Comparison of ENCODE assay signal across 16 cellular contexts in genomic region chr10:28137907-28138880, GRCh38.
DNase-seq lines count a peak whose midpoint lies in the region; ATAC-seq and TF ChIP-seq lines count a peak whose summit lies in the region.
"Had no signal": no experiment of that assay in that cellular context is flagged by ENCODE, and none has a peak within 500 bp of the region (broad histone marks: within the 10 kb centered on the region; RNA-seq: fewer than 3 reads in every experiment).

No MANE protein-coding gene starts in this region.

- POLR2A ChIA-PET in PC-3 (lab: Charles Lee; ENCODE audit: unreplicated experiment), result no interaction called here

- H3K9me3 ChIP-seq in PC-3 (ENCODE audit: low read length), result no peaks in the 10 kb centered on the region
- peaks cover 7% of the 10 kb centered on the region for H3K9me3 ChIP-seq in skeletal muscle satellite cell (replicated peaks; ENCODE audit: low read length)
- H3K9me3 ChIP-seq: testis had no signal

- H2AFZ ChIP-seq in PC-3 (ENCODE audit: low read length), result no peak overlapping the region

- TSS peak; percentile 71 for BruUV-seq in PC-3 (replicated peaks; lab: Mats Ljungman, UMichigan)

- H3K9ac ChIP-seq in PC-3 (ENCODE audit: low read length) (no peak overlapping the region), skeletal muscle satellite cell (ENCODE audit: low read depth, low read length) (peak overlapping the region; percentile 37)

- no peaks in the 10 kb centered on the region for H3K79me2 ChIP-seq in PC-3 (ENCODE audit: low read length)

- peak; percentile 58 for ATAC-seq in PC-3
- no peak for ATAC-seq in GM19328 (IDR thresholded peaks at IDR 0.05; ENCODE audit: unreplicated experiment)
- ATAC-seq in HG02981 (IDR thresholded peaks at IDR 0.05; ENCODE audit: unreplicated experiment), result no peak
- ATAC-seq: left ventricle myocardium superior; naive thymus-derived CD8-positive, alpha-beta T cell had no signal

- intact Hi-C loops in PC-3 (cut with micrococcal nuclease), result loop anchor here (1.0 to 5.0 kb wide), 4 partner anchors 39 to 396 kb away; no protein-coding TSS in a partner anchor

- H3K4me2 ChIP-seq in PC-3 (ENCODE audit: low read length) (peak overlapping the region; percentile 27; the same call in 1 of the 2 replicates), skeletal muscle satellite cell (ENCODE audit: low read length) (no peak overlapping the region)

- peak overlapping the region; percentile 12; the same call in 1 of the 2 replicates for H3K27ac ChIP-seq in PC-3 (ENCODE audit: low read length)
- H3K27ac ChIP-seq: testis had no signal

- H4K20me1 ChIP-seq in PC-3 (ENCODE audit: low read length), result no peaks in the 10 kb centered on the region

- DNase-seq in ELR (ENCODE audit: low read depth) (peak; percentile 79), PC-3 (peak; percentile 55), fibroblast of gingiva (ENCODE audit: low read depth) (peak; percentile 5), activated gamma-delta T cell (lab: John Stamatoyannopoulos, UW) (no peak)
- DNase-seq: activated naive CD4-positive, alpha-beta T cell treated with anti-CD3 and anti-CD28 coated beads, Interleukin-2, amount 10 ng/mL, durations not matched to agents 7 days and 5 days; CD8-positive, alpha-beta memory T cell; cerebellar nuclear complex; KG1; left ventricle myocardium superior; naive thymus-derived CD8-positive, alpha-beta T cell; NCI-H146; NCI-H510A treated with DMSO at 0.1 percent for 48 hours; testis had no signal

- TF ChIP-seq CTCF in PC-3 (conservative IDR thresholded peaks at IDR 0.05; ENCODE audit: low read depth, low read length), result no peak

- H3K27me3 ChIP-seq in PC-3 (ENCODE audit: low read length), result no peaks in the 10 kb centered on the region
- no peaks in the 10 kb centered on the region for H3K27me3 ChIP-seq in skeletal muscle satellite cell (ENCODE audit: control insufficient read depth, insufficient read depth, low read length)
- H3K27me3 ChIP-seq: testis had no signal

- no peaks in the 10 kb centered on the region for H3K9me2 ChIP-seq in PC-3 (replicated peaks; ENCODE audit: low read length)

- H3K4me3 ChIP-seq in PC-3 (ENCODE audit: low read length), result no peak overlapping the region
- H3K4me3 ChIP-seq in skeletal muscle satellite cell (ENCODE audit: low read length), result no peak overlapping the region
- H3K4me3 ChIP-seq: testis had no signal

- H3K4me1 ChIP-seq in PC-3 (ENCODE audit: insufficient read depth, low read length), result peaks cover 24% of the 10 kb centered on the region
- H3K4me1 ChIP-seq in skeletal muscle satellite cell (ENCODE audit: control insufficient read depth, insufficient read depth, low read length), result peaks cover 13% of the 10 kb centered on the region
- H3K4me1 ChIP-seq: testis had no signal

- no peaks in the 10 kb centered on the region for H3F3A ChIP-seq in PC-3 (ENCODE audit: low read length, unreplicated experiment)

- CTCF ChIA-PET in PC-3 (lab: Charles Lee), result interaction anchor here (0.6 to 1.1 kb wide), 2 partner anchors 62 to 103 kb away, joined by 4 to 5 read pairs; no protein-coding TSS in a partner anchor

- H3K36me3 ChIP-seq in PC-3 (ENCODE audit: low read depth, low read length) (peaks cover 4% of the 10 kb centered on the region; the same call in 1 of the 2 replicates), skeletal muscle satellite cell (ENCODE audit: insufficient read depth, low read length) (no peaks in the 10 kb centered on the region)
